In genomic region chr19:18541258-18541991, GRCh38 we compare ENCODE assay signal across 10 cellular contexts. TPM values are rescaled to one million over a fixed set of nuclear protein-coding genes. Genes with fewer than 3 reads are reported as not detected.
DNase-seq lines count a peak whose midpoint lies in the region; ATAC-seq and TF ChIP-seq lines count a peak whose summit lies in the region.
"Had no signal": no experiment of that assay in that cellular context is flagged by ENCODE, and none has a peak within 500 bp of the region (broad histone marks: within the 10 kb centered on the region; RNA-seq: fewer than 3 reads in every experiment).

No MANE protein-coding gene starts in this region.

- H3K27me3 ChIP-seq in left lung = no peaks in the 10 kb centered on the region
- H3K27me3 ChIP-seq: heart right ventricle had no signal

- peaks cover 0 to 27% of the 10 kb centered on the region in 2 donors for H3K4me1 ChIP-seq in left lung

- peak overlapping the region in 1 of 2 donors; percentile 31 for H3K4me3 Mint-ChIP-seq in CD14-positive monocyte

- H3K27me3 Mint-ChIP-seq in CD14-positive monocyte (ENCODE audit: low read depth in 3 of 3) = no peaks in the 10 kb centered on the region

- ATAC-seq in left lung (no peak), HG02885 (IDR thresholded peaks at IDR 0.05; ENCODE audit: poor library complexity, unreplicated experiment) (no peak)
- ATAC-seq: heart right ventricle had no signal

- H3K4me3 ChIP-seq in epithelial cell of esophagus (ENCODE audit: low read length) (no peak overlapping the region), left lung (no peak overlapping the region)

- H3K27ac Mint-ChIP-seq in CD14-positive monocyte = peak overlapping the region in 3 of 7 donors; percentile 65 to 82 (median 81)

- POLR2A ChIA-PET in RWPE1 (lab: Yijun Ruan, JAX; ENCODE audit: low non-redundant PET) = no interaction called here

- TF ChIP-seq CTCF in RWPE1 (conservative IDR thresholded peaks at IDR 0.05; ENCODE audit: low read depth) (no peak), epithelial cell of esophagus (IDR thresholded peaks at IDR 0.05; ENCODE audit: insufficient read depth, low read depth, low read length, missing control alignments) (no peak), left lung (IDR thresholded peaks at IDR 0.05) (no peak), CD14-positive monocyte (IDR thresholded peaks at IDR 0.05) (no peak)

- H3K36me3 ChIP-seq in left lung = peaks cover 0 to 53% of the 10 kb centered on the region in 2 donors

- no peaks in the 10 kb centered on the region for H3K9me3 Mint-ChIP-seq in CD14-positive monocyte

- H3K27ac ChIP-seq in RWPE1 = peak overlapping the region; percentile 86
- no peak overlapping the region for H3K27ac ChIP-seq in left lung

- peak; percentile 54 for DNase-seq in activated CD4-positive, alpha-beta T cell treated with anti-CD3 and anti-CD28 coated beads for 48 hours
- no peak for DNase-seq in activated CD4-positive, alpha-beta T cell treated with anti-CD3 and anti-CD28 coated beads for 1 hour
- DNase-seq in RWPE1 (ENCODE audit: low spot score) (no peak), epithelial cell of esophagus (ENCODE audit: low read depth) (peak; percentile 40), left lung (no peak), CD14-positive monocyte (ENCODE audit: low spot score) (no peak)
- DNase-seq in stimulated activated CD4-positive, alpha-beta T cell treated with anti-CD3 and anti-CD28 coated beads, Interleukin-4, amount 100 ng/mL, for 1 hour = peak; percentile 10
- DNase-seq: aorta, heart right ventricle had no signal

- intact Hi-C loops in left lung (cut with DNase I) (no loop called here), CD14-positive monocyte (cut with micrococcal nuclease) (loop anchor here in 1 of 2 donors (5.0 kb wide), 1 partner anchor 36 kb away; no protein-coding TSS in a partner anchor)

- H3K9me3 ChIP-seq in left lung = no peaks in the 10 kb centered on the region
- H3K9me3 ChIP-seq: heart right ventricle had no signal

- peaks cover 30% of the 10 kb centered on the region for H3K4me1 Mint-ChIP-seq in CD14-positive monocyte

- peaks cover 44 to 50% of the 10 kb centered on the region in 2 donors for H3K36me3 Mint-ChIP-seq in CD14-positive monocyte

- CTCF ChIA-PET in RWPE1 (lab: Yijun Ruan, JAX) = no interaction called here

RNA-seq across cellular contexts. Expression of gene FKBP8, which starts 1.9 kb away (rescaled TPM):
- 100 to 1,000 TPM; 176 to 195 TPM for total RNA-seq in left lung
- polyA plus RNA-seq in CD14-positive monocyte = 10 to 100 TPM; 78.0 to 81.2 TPM

RNA-seq across cellular contexts. Expression of gene KXD1, which starts 16.2 kb away (rescaled TPM):
- 10 to 100 TPM; 68.9 to 86.2 TPM for total RNA-seq in left lung
- polyA plus RNA-seq in CD14-positive monocyte = 10 to 100 TPM; 74.4 to 87.9 TPM

RNA-seq across cellular contexts. Expression of gene ELL, which starts 19.6 kb away (rescaled TPM):
- total RNA-seq in left lung = 10 to 100 TPM; 13.3 to 22.9 TPM
- 10 to 100 TPM; 12.2 to 12.6 TPM for polyA plus RNA-seq in CD14-positive monocyte

RNA-seq across cellular contexts. Expression of gene UBA52, which starts 30.2 kb away (rescaled TPM):
- 100 to 1,000 TPM; 922 to 971 TPM for total RNA-seq in left lung
- 100 to 1,000 TPM; 832 to 896 TPM for polyA plus RNA-seq in CD14-positive monocyte

RNA-seq across cellular contexts. Expression of gene REX1BD, which starts 47.2 kb away (rescaled TPM):
- 10 to 100 TPM; 51.7 to 52.1 TPM for total RNA-seq in left lung
- polyA plus RNA-seq in CD14-positive monocyte = 100 to 1,000 TPM in 1 of 2 donors, 10 to 100 TPM in 1; 83.7 to 122 TPM

Comparison
In these comparisons a context has a peak if more than half of its experiments do, and no peak if none do; other contexts are left out.
1. DNase-seq: peak in activated CD4-positive, alpha-beta T cell treated with anti-CD3 and anti-CD28 coated beads for 48 hours (single experiment), epithelial cell of esophagus (single experiment) and stimulated activated CD4-positive, alpha-beta T cell treated with anti-CD3 and anti-CD28 coated beads, Interleukin-4, amount 100 ng/mL, for 1 hour (single experiment); none in activated CD4-positive, alpha-beta T cell treated with anti-CD3 and anti-CD28 coated beads for 1 hour (single experiment), RWPE1 (single experiment), left lung (0 of 2) and CD14-positive monocyte (single experiment).